In genomic region chr2:46554381-46554780, GRCh38 we compare ENCODE assay signal across 15 cellular contexts. TPM values are rescaled to one million over a fixed set of nuclear protein-coding genes. Genes with fewer than 3 reads are reported as not detected.
DNase-seq lines count a peak whose midpoint lies in the region; ATAC-seq and TF ChIP-seq lines count a peak whose summit lies in the region.
"Had no signal": no experiment of that assay in that cellular context is flagged by ENCODE, and none has a peak within 500 bp of the region (broad histone marks: within the 10 kb centered on the region; RNA-seq: fewer than 3 reads in every experiment).

No MANE protein-coding gene starts in this region.

- peaks cover 77% of the 10 kb centered on the region for H3K4me1 Mint-ChIP-seq in brain

- ATAC-seq in upper lobe of left lung (ENCODE audit: low FRiP score in 2 of 2): peak; percentile 66 to 82
- ATAC-seq in activated naive CD4-positive, alpha-beta T cell treated with anti-CD3 and anti-CD28 coated beads, Interleukin-2, amount 50 U/mL, for 72 hours: no peak

- DNase-seq in cardiac muscle cell (ENCODE audit: low read depth in 1 of 2, low spot score in 1 of 2) (peak in 1 of 2 donors; percentile 87), upper lobe of left lung (no peak)
- no peak for DNase-seq in activated CD4-positive, alpha-beta T cell treated with anti-CD3 and anti-CD28 coated beads for 48 hours
- no peak for DNase-seq in activated naive CD4-positive, alpha-beta T cell treated with anti-CD3 and anti-CD28 coated beads, Interleukin-2, amount 50 U/mL, for 72 hours (ENCODE audit: low spot score in 2 of 2)
- DNase-seq in stimulated activated CD4-positive, alpha-beta T cell treated with anti-CD3 and anti-CD28 coated beads, Interleukin-4, amount 100 ng/mL, for 4 hours: no peak
- DNase-seq: activated CD8-positive, alpha-beta memory T cell treated with anti-CD3 and anti-CD28 coated beads, Interleukin-2, amount 50 U/mL, for 48 hours; central memory CD4-positive, alpha-beta T cell; NCI-H1694; NCI-H526 treated with DMSO at 0.1 percent for 48 hours; Peyer's patch; testis had no signal

- TF ChIP-seq CTCF in brain (conservative IDR thresholded peaks at IDR 0.05) (no peak), cardiac muscle cell (IDR thresholded peaks at IDR 0.05; ENCODE audit: low read depth, low read length) (no peak), neutrophil (IDR thresholded peaks at IDR 0.05) (no peak), upper lobe of left lung (IDR thresholded peaks at IDR 0.05) (no peak)

- no peaks in the 10 kb centered on the region for H3K27me3 ChIP-seq in cardiac muscle cell
- no peaks in the 10 kb centered on the region for H3K27me3 ChIP-seq in neutrophil
- no peaks in the 10 kb centered on the region for H3K27me3 ChIP-seq in upper lobe of left lung
- H3K27me3 ChIP-seq: Peyer's patch, testis had no signal

- H3K36me3 Mint-ChIP-seq in brain: peaks cover 73% of the 10 kb centered on the region
- H3K36me3 Mint-ChIP-seq in activated naive CD4-positive, alpha-beta T cell treated with anti-CD3 and anti-CD28 coated beads, Interleukin-2, amount 50 U/mL, for 72 hours: peaks cover 6 to 18% of the 10 kb centered on the region in 2 donors

- TF ChIP-seq POLR2A in upper lobe of left lung (IDR thresholded peaks at IDR 0.05): no peak

- no peaks in the 10 kb centered on the region for H3K27me3 Mint-ChIP-seq in brain
- H3K27me3 Mint-ChIP-seq: activated naive CD4-positive, alpha-beta T cell treated with anti-CD3 and anti-CD28 coated beads, Interleukin-2, amount 50 U/mL, for 24 hours; CD4-positive, alpha-beta memory T cell had no signal

- H3K27ac Mint-ChIP-seq in brain: peak overlapping the region in 4 of 5 experiments; percentile 65 to 95 (median 84)
- no peak overlapping the region for H3K27ac Mint-ChIP-seq in activated naive CD4-positive, alpha-beta T cell treated with anti-CD3 and anti-CD28 coated beads, Interleukin-2, amount 50 U/mL, for 72 hours

- H3K4me3 Mint-ChIP-seq in brain: peak overlapping the region in 2 of 5 experiments; percentile 14 to 19
- H3K4me3 Mint-ChIP-seq: activated naive CD4-positive, alpha-beta T cell treated with anti-CD3 and anti-CD28 coated beads, Interleukin-2, amount 50 U/mL, for 24 hours; CD4-positive, alpha-beta memory T cell had no signal

- H3K36me3 ChIP-seq in cardiac muscle cell (peaks cover 8% of the 10 kb centered on the region), neutrophil (peaks cover 5% of the 10 kb centered on the region), upper lobe of left lung (peaks cover 0 to 7% (median 3%) of the 10 kb centered on the region in 4 donors)
- H3K36me3 ChIP-seq: Peyer's patch had no signal

- H3K4me1 ChIP-seq in cardiac muscle cell (ENCODE audit: low read depth) (peaks cover 53% of the 10 kb centered on the region), neutrophil (ENCODE audit: control insufficient read depth in 1 of 2, insufficient read depth in 1 of 2, low read depth in 1 of 2, low read length in 1 of 2) (peaks cover 34 to 39% of the 10 kb centered on the region in 2 experiments), upper lobe of left lung (peaks cover 3 to 22% (median 17%) of the 10 kb centered on the region in 4 donors)

- H3K27ac ChIP-seq in cardiac muscle cell (peak overlapping the region; percentile 94), neutrophil (peak overlapping the region; percentile 47), upper lobe of left lung (no peak overlapping the region)

- H3K4me3 ChIP-seq in cardiac muscle cell (no peak overlapping the region), neutrophil (ENCODE audit: low read depth in 1 of 2, low read length in 1 of 2) (no peak overlapping the region), upper lobe of left lung (no peak overlapping the region)
- H3K4me3 ChIP-seq: Peyer's patch, testis had no signal

- no peaks in the 10 kb centered on the region for H3K9me3 ChIP-seq in cardiac muscle cell (ENCODE audit: low read depth)
- no peaks in the 10 kb centered on the region for H3K9me3 ChIP-seq in neutrophil
- peaks cover 0 to 5% (median 0%) of the 10 kb centered on the region in 4 donors for H3K9me3 ChIP-seq in upper lobe of left lung
- H3K9me3 ChIP-seq: Peyer's patch, testis had no signal

- no peak for TF ChIP-seq EP300 in upper lobe of left lung (IDR thresholded peaks at IDR 0.05)

- peaks cover 6 to 28% (median 21%) of the 10 kb centered on the region in 5 experiments for H3K9me3 Mint-ChIP-seq in brain
- H3K9me3 Mint-ChIP-seq in activated naive CD4-positive, alpha-beta T cell treated with anti-CD3 and anti-CD28 coated beads, Interleukin-2, amount 50 U/mL, for 72 hours: peaks cover 0 to 6% of the 10 kb centered on the region in 2 donors

- WGBS in upper lobe of left lung, 2 donors: 71 to 75% methylated on average over 7 to 8 of the region's 8 CpGs

RNA-seq across cellular contexts. Expression of gene ATP6V1E2, which starts 12.0 kb away (rescaled TPM):
- polyA plus RNA-seq in brain (ENCODE audit: insufficient read depth, low read depth, low replicate concordance) (8.1 TPM), cardiac muscle cell (4.6 and 11.9 TPM in 2 replicates)
- total RNA-seq in cardiac muscle cell (6.4 and 9.9 TPM in 2 replicates), upper lobe of left lung (10 to 100 TPM in 1 of 6 donors, 1 to 10 TPM in 5; 6.7 to 13.6 (median 7.8) TPM)
- 1 to 10 TPM; 2.8 to 6.4 TPM for total RNA-seq in activated naive CD4-positive, alpha-beta T cell treated with anti-CD3 and anti-CD28 coated beads, Interleukin-2, amount 50 U/mL, for 72 hours

RNA-seq across cellular contexts. Expression of gene RHOQ, which starts 12.1 kb away (rescaled TPM):
- 17.0 TPM for polyA plus RNA-seq in brain (ENCODE audit: insufficient read depth, low read depth, low replicate concordance)
- 89.7 and 164 TPM in 2 replicates for total RNA-seq in cardiac muscle cell
- polyA plus RNA-seq in cardiac muscle cell: 105 and 167 TPM in 2 replicates
- 100 to 1,000 TPM in 1 of 6 donors, 10 to 100 TPM in 5; 50.3 to 118 (median 69.7) TPM for total RNA-seq in upper lobe of left lung
- total RNA-seq in activated naive CD4-positive, alpha-beta T cell treated with anti-CD3 and anti-CD28 coated beads, Interleukin-2, amount 50 U/mL, for 72 hours: 1 to 10 TPM; 4.2 to 6.6 TPM

Comparison
In these comparisons a context has a peak if more than half of its experiments do, and no peak if none do; other contexts are left out.
1. H3K27ac Mint-ChIP-seq: peak in brain (4 of 5); none in activated naive CD4-positive, alpha-beta T cell treated with anti-CD3 and anti-CD28 coated beads, Interleukin-2, amount 50 U/mL, for 72 hours (0 of 2).
2. H3K27ac ChIP-seq: peak in cardiac muscle cell (single experiment) and neutrophil (single experiment); none in upper lobe of left lung (0 of 4).
3. ATAC-seq: peak in upper lobe of left lung (2 of 2); none in activated naive CD4-positive, alpha-beta T cell treated with anti-CD3 and anti-CD28 coated beads, Interleukin-2, amount 50 U/mL, for 72 hours (0 of 2).
4. RNA of gene RHOQ, which starts 12.1 kb away (total RNA-seq): 89.7 to 164 TPM in cardiac muscle cell and 50.3 to 118 TPM in upper lobe of left lung; 4.2 to 6.6 TPM in activated naive CD4-positive, alpha-beta T cell treated with anti-CD3 and anti-CD28 coated beads, Interleukin-2, amount 50 U/mL, for 72 hours; every median in the first group is over 4 times any median in the second.